ENCODE assay signal across 1 cellular context in the genomic region with DNA sequence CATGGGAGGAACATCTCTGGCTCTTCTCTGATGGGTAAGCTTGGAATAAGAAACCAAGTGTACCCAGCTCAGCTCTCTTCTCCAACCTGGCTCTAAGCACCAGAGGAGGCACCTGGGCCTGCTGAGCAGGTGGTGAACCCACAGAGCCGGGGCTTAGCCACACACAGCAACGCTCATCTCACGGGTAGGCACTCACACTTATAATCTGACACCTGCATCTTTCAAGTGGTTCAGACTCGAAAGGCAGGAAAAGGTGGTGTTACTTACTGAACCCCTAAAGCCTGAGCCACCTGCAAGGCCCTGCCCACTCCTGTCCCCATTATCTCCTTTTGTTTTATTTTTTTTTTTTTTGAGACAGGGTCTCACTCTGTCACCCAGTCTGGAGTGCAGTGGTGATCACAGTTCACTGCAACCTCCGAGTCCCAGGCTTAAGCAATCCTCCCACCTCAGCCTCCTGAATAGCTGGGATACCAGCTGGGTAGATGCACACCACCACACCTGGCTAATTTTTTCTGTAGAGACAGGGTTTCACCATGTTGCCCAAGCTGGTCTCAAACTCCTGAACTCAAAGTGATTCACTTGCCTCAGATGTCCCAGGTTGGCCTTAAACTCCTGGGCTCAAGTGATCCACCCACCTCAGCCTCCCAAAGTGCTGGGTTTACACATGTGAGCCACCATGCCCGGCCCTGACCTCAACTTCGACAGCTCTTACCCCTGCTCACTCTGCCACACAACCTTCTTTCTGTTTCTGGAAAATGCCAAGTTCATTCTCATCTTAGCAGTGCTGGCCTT.
TF ChIP-seq lines count a peak whose summit lies in the region.

No MANE protein-coding gene starts in this region.

TF ChIP-seq in WTC11, 78 proteins besides CTCF, POLR2A, EP300 and RAD21 (continued from another document):
- TF ChIP-seq ARID4B (CRISPR knock-in tag; IDR thresholded peaks at IDR 0.05; ENCODE audit: borderline replicate concordance) = no peak
- TF ChIP-seq, protein P1, sequence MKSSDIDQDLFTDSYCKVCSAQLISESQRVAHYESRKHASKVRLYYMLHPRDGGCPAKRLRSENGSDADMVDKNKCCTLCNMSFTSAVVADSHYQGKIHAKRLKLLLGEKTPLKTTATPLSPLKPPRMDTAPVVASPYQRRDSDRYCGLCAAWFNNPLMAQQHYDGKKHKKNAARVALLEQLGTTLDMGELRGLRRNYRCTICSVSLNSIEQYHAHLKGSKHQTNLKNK (CRISPR knock-in tag; IDR thresholded peaks at IDR 0.05) = no peak
- TF ChIP-seq ZNF219 (CRISPR knock-in tag; IDR thresholded peaks at IDR 0.05; ENCODE audit: borderline replicate concordance) = no peak
- TF ChIP-seq MXD4 (CRISPR knock-in tag; IDR thresholded peaks at IDR 0.05; ENCODE audit: borderline replicate concordance) = no peak
- TF ChIP-seq, protein P2, sequence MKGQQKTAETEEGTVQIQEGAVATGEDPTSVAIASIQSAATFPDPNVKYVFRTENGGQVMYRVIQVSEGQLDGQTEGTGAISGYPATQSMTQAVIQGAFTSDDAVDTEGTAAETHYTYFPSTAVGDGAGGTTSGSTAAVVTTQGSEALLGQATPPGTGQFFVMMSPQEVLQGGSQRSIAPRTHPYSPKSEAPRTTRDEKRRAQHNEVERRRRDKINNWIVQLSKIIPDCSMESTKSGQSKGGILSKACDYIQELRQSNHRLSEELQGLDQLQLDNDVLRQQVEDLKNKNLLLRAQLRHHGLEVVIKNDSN (CRISPR knock-in tag; IDR thresholded peaks at IDR 0.05) = no peak
